In the genomic region with DNA sequence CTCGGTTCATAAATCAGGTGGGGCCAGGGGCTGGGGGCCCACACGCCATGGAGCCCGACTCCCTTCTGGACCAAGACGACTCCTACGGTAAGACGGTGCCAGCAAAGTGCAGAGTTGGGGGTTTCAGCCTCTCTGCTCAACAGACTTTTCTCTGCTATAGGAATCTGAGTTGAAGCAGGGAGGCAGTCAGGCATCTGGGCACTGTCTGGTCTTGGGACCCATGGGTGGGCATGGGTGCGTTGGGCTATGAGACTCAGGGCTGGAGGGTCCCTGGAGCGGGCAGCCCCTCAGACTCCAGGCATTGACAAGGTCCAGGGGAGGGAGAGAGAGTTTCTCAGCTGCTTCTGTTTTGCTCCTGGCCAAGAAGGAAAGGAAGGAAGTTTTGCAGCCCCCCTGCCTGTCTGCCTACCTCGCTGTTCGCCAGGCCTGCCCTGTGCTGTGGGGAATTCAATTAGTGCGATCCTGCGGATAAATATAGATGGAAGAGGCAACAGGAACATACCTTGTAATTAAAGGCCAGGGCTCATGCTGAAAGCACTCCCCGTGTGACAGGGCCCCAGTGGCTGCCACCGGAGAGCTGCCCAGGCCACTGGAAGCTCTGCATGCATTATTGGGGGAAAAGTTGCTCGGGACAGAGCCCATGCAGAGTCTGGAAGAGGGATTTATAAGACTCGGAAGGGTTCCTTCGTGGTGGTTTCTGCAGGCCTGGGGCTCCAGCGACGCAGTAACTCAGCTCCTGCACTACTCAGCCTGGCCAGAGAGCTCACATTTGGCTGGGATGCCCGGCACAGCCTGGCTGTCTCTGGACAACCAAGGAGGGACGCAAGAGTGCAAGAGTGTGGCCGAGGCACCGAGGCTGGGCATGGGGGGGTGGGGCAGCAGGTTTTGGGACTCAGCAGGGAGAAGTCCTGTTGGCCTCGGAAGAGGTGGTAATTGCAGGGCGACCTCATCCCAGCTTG, we compare ENCODE assay signal across 1 cellular context.
TF ChIP-seq lines count a peak whose summit lies in the region.

No MANE protein-coding gene starts in this region.

TF ChIP-seq in HEK293, 187 proteins besides CTCF, POLR2A, EP300 and RAD21 (continued from another document):
- 0 out of 2 replicates have a peak, but pooled peaks have one; percentile 29 for TF ChIP-seq PRDM10 (tag by site-specific recombination; IDR thresholded peaks at IDR 0.05)
- TF ChIP-seq ZIC2 (tag by site-specific recombination; IDR thresholded peaks at IDR 0.05): peak; percentile 76
